19 cellular contexts compared by ENCODE assay signal in the genomic region with DNA sequence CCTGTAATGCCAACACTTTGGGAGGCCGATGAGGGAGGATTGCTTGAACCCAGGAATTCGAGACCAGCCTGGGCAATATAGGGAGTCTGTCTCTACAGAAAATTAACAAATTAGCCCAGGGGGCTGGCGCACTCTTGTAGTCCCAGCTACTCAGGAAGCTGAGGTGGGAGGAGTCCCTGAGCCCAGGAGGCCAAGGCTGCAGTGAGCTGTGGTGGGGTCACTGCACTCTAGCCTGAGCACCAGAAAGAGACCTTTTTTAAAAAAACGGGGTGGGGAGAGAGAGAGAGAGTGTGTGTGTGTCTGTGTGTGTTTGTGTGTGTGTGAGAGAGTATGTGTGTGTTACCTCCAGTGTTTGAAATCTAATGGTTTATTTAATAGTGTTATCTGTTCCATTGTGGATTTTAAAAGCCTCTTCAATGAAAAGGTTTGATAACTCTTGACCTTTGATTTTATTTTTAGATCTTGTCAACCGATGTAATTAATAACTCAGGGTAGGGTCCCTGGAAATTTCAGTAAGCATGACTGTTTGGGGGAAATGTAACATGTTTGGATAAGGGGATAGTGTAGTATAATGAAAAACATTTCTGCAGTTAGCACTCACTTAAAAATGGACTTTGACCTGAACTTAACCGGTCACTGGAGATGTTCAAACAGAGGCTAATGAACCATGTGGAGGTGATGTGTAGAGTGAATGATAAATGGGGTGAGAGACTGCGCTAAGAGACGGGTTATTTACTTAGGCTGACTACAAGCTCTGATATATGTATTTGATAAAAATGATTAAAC. TPM values are rescaled to one million over a fixed set of nuclear protein-coding genes. Genes with fewer than 3 reads are reported as not detected.
A peak's percentile ranks its signal among the peaks of the same experiment; 100 is the strongest.
DNase-seq lines count a peak whose midpoint lies in the region; ATAC-seq, FAIRE-seq and TF ChIP-seq lines count a peak whose summit lies in the region.
"Had no signal": no experiment of that assay in that cellular context is flagged by ENCODE, and none has a peak within 500 bp of the region (broad histone marks: within the 10 kb centered on the region; RNA-seq: fewer than 3 reads in every experiment).

No MANE protein-coding gene starts in this region.

- peak overlapping the region; percentile 37 for H3K27ac Mint-ChIP-seq in MCF 10A (ENCODE audit: low read depth, unreplicated experiment)
- peak overlapping the region; percentile 36 for H3K27ac Mint-ChIP-seq in stimulated activated memory B cell treated with anti-CD40 and anti-IgM and Interleukin-4, amounts not matched to agents 10 μg/mL and 1 μg/mL and 100 μg/mL, for 72 hours
- no peak overlapping the region for H3K27ac Mint-ChIP-seq in activated CD4-positive, alpha-beta memory T cell treated with anti-CD3 and anti-CD28 coated beads for 36 hours
- H3K27ac Mint-ChIP-seq: IgD-negative memory B cell had no signal

- H3K27ac ChIP-seq in breast epithelium = no peak overlapping the region
- H3K27ac ChIP-seq: adrenal gland, uterus had no signal

- TF ChIP-seq POLR2A in breast epithelium (IDR thresholded peaks at IDR 0.05) = no peak

- H3K27me3 Mint-ChIP-seq in MCF 10A (ENCODE audit: insufficient read depth, unreplicated experiment) = no peaks in the 10 kb centered on the region
- no peaks in the 10 kb centered on the region for H3K27me3 Mint-ChIP-seq in stimulated activated memory B cell treated with anti-CD40 and anti-IgM and Interleukin-4, amounts not matched to agents 10 μg/mL and 1 μg/mL and 100 μg/mL, for 72 hours
- no peaks in the 10 kb centered on the region for H3K27me3 Mint-ChIP-seq in activated CD4-positive, alpha-beta memory T cell treated with anti-CD3 and anti-CD28 coated beads for 36 hours
- H3K27me3 Mint-ChIP-seq: IgD-negative memory B cell had no signal

- no peak for TF ChIP-seq CTCF in MCF 10A (IDR thresholded peaks at IDR 0.05; ENCODE audit: unreplicated experiment)
- TF ChIP-seq CTCF in breast epithelium (IDR thresholded peaks at IDR 0.05) = no peak

- peaks cover 6% of the 10 kb centered on the region for H3K4me1 Mint-ChIP-seq in MCF 10A (ENCODE audit: insufficient read depth, unreplicated experiment)
- peaks cover 14% of the 10 kb centered on the region for H3K4me1 Mint-ChIP-seq in stimulated activated memory B cell treated with anti-CD40 and anti-IgM and Interleukin-4, amounts not matched to agents 10 μg/mL and 1 μg/mL and 100 μg/mL, for 72 hours
- H3K4me1 Mint-ChIP-seq in activated CD4-positive, alpha-beta memory T cell treated with anti-CD3 and anti-CD28 coated beads for 36 hours (ENCODE audit: low read depth) = no peaks in the 10 kb centered on the region

- H3K4me3 Mint-ChIP-seq in MCF 10A (ENCODE audit: unreplicated experiment) = no peak overlapping the region
- no peak overlapping the region for H3K4me3 Mint-ChIP-seq in stimulated activated memory B cell treated with anti-CD40 and anti-IgM and Interleukin-4, amounts not matched to agents 10 μg/mL and 1 μg/mL and 100 μg/mL, for 72 hours
- H3K4me3 Mint-ChIP-seq in activated CD4-positive, alpha-beta memory T cell treated with anti-CD3 and anti-CD28 coated beads for 36 hours = no peak overlapping the region
- H3K4me3 Mint-ChIP-seq: IgD-negative memory B cell had no signal

- H3K9me3 ChIP-seq in breast epithelium = no peaks in the 10 kb centered on the region
- H3K9me3 ChIP-seq: adrenal gland, uterus had no signal

- no peaks in the 10 kb centered on the region for H3K4me1 ChIP-seq in breast epithelium
- H3K4me1 ChIP-seq: uterus had no signal

- H3K4me3 ChIP-seq in breast epithelium = no peak overlapping the region
- H3K4me3 ChIP-seq: adrenal gland, uterus had no signal

- H3K36me3 ChIP-seq in breast epithelium = no peaks in the 10 kb centered on the region
- H3K36me3 ChIP-seq: uterus had no signal

- peaks cover 49% of the 10 kb centered on the region for H3K36me3 Mint-ChIP-seq in MCF 10A (ENCODE audit: insufficient read depth, unreplicated experiment)
- H3K36me3 Mint-ChIP-seq in stimulated activated memory B cell treated with anti-CD40 and anti-IgM and Interleukin-4, amounts not matched to agents 10 μg/mL and 1 μg/mL and 100 μg/mL, for 72 hours = peaks cover 36% of the 10 kb centered on the region
- peaks cover 17% of the 10 kb centered on the region for H3K36me3 Mint-ChIP-seq in activated CD4-positive, alpha-beta memory T cell treated with anti-CD3 and anti-CD28 coated beads for 36 hours

- H3K27me3 ChIP-seq in breast epithelium = no peaks in the 10 kb centered on the region
- H3K27me3 ChIP-seq: adrenal gland, uterus had no signal

- CTCF ChIA-PET in MCF 10A (lab: Yijun Ruan, JAX) = interaction anchor here (1.0 kb wide), 1 partner anchor 17 kb away, joined by 3 read pairs; no protein-coding TSS in a partner anchor
- CTCF ChIA-PET in activated CD4-positive, alpha-beta memory T cell treated with anti-CD3 and anti-CD28 coated beads for 36 hours (lab: Charles Lee) = interaction anchor here (1.3 to 1.7 kb wide), 2 partner anchors 18 to 19 kb away, joined by 4 to 5 read pairs; no protein-coding TSS in a partner anchor

- BruUV-seq in MCF 10A (replicated peaks; lab: Mats Ljungman, UMichigan) = TSS peak; percentile 17

- DNase-seq in MCF 10A (ENCODE audit: unreplicated experiment) = no peak
- no peak for DNase-seq in breast epithelium (ENCODE audit: low spot score in 2 of 2)
- DNase-seq in RCC 7860 (ENCODE audit: low spot score) = peak; percentile 75
- peak; percentile 52 for DNase-seq in left kidney (ENCODE audit: low read depth, low spot score)
- no peak for DNase-seq in activated CD4-positive, alpha-beta memory T cell treated with anti-CD3 and anti-CD28 coated beads for 36 hours
- no peak for DNase-seq in nucleus accumbens (lab: John Stamatoyannopoulos, UW)
- DNase-seq: activated CD8-positive, alpha-beta memory T cell treated with anti-CD3 and anti-CD28 coated beads, Interleukin-2, amount 50 U/mL, for 4 hours; adrenal gland; DMS79 treated with DMSO at 0.1 percent for 48 hours; NCI-H1105 treated with DMSO at 0.1 percent for 48 hours; NCI-H446 treated with DMSO at 0.1 percent for 48 hours; posterior cingulate gyrus; stimulated activated CD8-positive, alpha-beta memory T cell treated with anti-CD3 and anti-CD28 coated beads, Interleukin-4, amount 100 ng/mL, for 48 hours; uterus had no signal

- peak; percentile 96 for FAIRE-seq in RCC 7860 (lab: Jason Lieb, UNC)
- FAIRE-seq: colon had no signal

- ATAC-seq in stimulated activated memory B cell treated with anti-CD40 and anti-IgM and Interleukin-4, amounts not matched to agents 10 μg/mL and 1 μg/mL and 100 μg/mL, for 72 hours = no peak
- ATAC-seq in HG02623 (IDR thresholded peaks at IDR 0.05; ENCODE audit: unreplicated experiment) = no peak
- ATAC-seq: esophagus mucosa had no signal

- POLR2A ChIA-PET in MCF 10A (lab: Yijun Ruan, JAX) = no interaction called here
- POLR2A ChIA-PET in activated CD4-positive, alpha-beta memory T cell treated with anti-CD3 and anti-CD28 coated beads for 36 hours (lab: Charles Lee) = no interaction called here

- intact Hi-C loops in MCF 10A (cut with micrococcal nuclease) (no loop called here), breast epithelium (cut with DNase I; ENCODE audit: low total_unique reads) (no loop called here)
- intact Hi-C loops in activated CD4-positive, alpha-beta memory T cell treated with anti-CD3 and anti-CD28 coated beads for 36 hours (cut with micrococcal nuclease) = no loop called here

- H3K9me3 Mint-ChIP-seq in MCF 10A (ENCODE audit: unreplicated experiment) = no peaks in the 10 kb centered on the region
- H3K9me3 Mint-ChIP-seq in stimulated activated memory B cell treated with anti-CD40 and anti-IgM and Interleukin-4, amounts not matched to agents 10 μg/mL and 1 μg/mL and 100 μg/mL, for 72 hours = no peaks in the 10 kb centered on the region
- no peaks in the 10 kb centered on the region for H3K9me3 Mint-ChIP-seq in activated CD4-positive, alpha-beta memory T cell treated with anti-CD3 and anti-CD28 coated beads for 36 hours
- H3K9me3 Mint-ChIP-seq: IgD-negative memory B cell had no signal

RNA-seq across cellular contexts. Expression of a gene that starts 29.7 kb away (rescaled TPM):
- total RNA-seq in MCF 10A (2022) (55.3 and 58.8 TPM in 2 replicates), breast epithelium (10 to 100 TPM; 41.6 to 61.0 (median 49.8) TPM)
- total RNA-seq in activated CD4-positive, alpha-beta memory T cell treated with anti-CD3 and anti-CD28 coated beads for 36 hours = 10 to 100 TPM; 50.1 to 51.1 TPM

Comparison
In these comparisons a context has a peak if more than half of its experiments do, and no peak if none do; other contexts are left out.
1. DNase-seq: peak in RCC 7860 (single experiment) and left kidney (single experiment); none in MCF 10A (single experiment), breast epithelium (0 of 2), activated CD4-positive, alpha-beta memory T cell treated with anti-CD3 and anti-CD28 coated beads for 36 hours (single experiment) and nucleus accumbens (0 of 56).